Comparison of ENCODE assay signal across 8 cellular contexts in the genomic region with DNA sequence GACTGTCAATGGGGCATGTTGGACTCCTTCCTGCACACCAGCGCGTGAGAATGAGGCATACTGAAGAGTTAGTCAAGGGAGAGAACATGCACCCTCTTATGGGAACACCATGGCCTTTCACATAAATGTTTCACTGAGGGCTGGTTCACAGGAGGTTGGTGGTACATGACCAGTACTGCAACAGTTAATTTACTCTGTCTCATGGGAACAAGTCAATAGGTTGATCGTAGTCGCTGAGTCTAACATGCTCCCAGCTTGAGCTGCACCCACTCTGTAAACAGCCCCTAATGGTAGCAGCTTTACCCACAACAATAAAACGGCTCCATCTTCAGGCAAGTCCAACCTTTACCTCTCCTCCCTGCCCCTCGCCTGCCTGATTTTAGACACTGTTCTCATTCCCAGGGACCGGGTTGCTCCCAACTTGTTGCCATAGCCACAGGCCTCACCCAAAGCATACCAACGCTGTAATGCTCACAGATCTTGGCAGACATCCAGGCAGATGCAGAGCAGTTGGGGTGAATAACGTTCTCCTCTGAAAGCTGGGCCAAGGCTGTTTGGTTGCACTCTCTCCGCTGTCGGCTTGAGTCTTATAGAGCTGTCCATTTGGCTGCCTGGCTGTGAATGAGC.
DNase-seq lines count a peak whose midpoint lies in the region; ATAC-seq and TF ChIP-seq lines count a peak whose summit lies in the region.

No MANE protein-coding gene starts in this region.

- TF ChIP-seq CTCF in glutamatergic neuron (IDR thresholded peaks at IDR 0.05; ENCODE audit: partially characterized antibody, unreplicated experiment) (no peak), progenitor cell of endocrine pancreas (IDR thresholded peaks at IDR 0.05; ENCODE audit: unreplicated experiment) (peak; percentile 10)

- POLR2A ChIA-PET in activated CD4-positive, alpha-beta T cell treated with anti-CD3 and anti-CD28 coated beads, Interleukin-2, amount 10 ng/mL, durations not matched to agents 7 days and 5 days (lab: Charles Lee) = no interaction called here

- ATAC-seq in HG03280 (IDR thresholded peaks at IDR 0.05; ENCODE audit: unreplicated experiment) = no peak
- ATAC-seq in GM19023 (IDR thresholded peaks at IDR 0.05; ENCODE audit: unreplicated experiment) = no peak

- H3K36me3 Mint-ChIP-seq in glutamatergic neuron (ENCODE audit: unreplicated experiment) = no peaks in the 10 kb centered on the region
- H3K36me3 Mint-ChIP-seq in progenitor cell of endocrine pancreas (ENCODE audit: insufficient read depth) = no peaks in the 10 kb centered on the region
- no peaks in the 10 kb centered on the region for H3K36me3 Mint-ChIP-seq in activated CD4-positive, alpha-beta T cell treated with anti-CD3 and anti-CD28 coated beads, Interleukin-2, amount 10 ng/mL, durations not matched to agents 7 days and 5 days (ENCODE audit: low read depth)

- no peak overlapping the region for H3K27ac ChIP-seq in SJCRH30

- H3K9me3 Mint-ChIP-seq in glutamatergic neuron (ENCODE audit: unreplicated experiment) = peaks cover 11% of the 10 kb centered on the region
- no peaks in the 10 kb centered on the region for H3K9me3 Mint-ChIP-seq in progenitor cell of endocrine pancreas (ENCODE audit: low read depth)
- H3K9me3 Mint-ChIP-seq in activated CD4-positive, alpha-beta T cell treated with anti-CD3 and anti-CD28 coated beads, Interleukin-2, amount 10 ng/mL, durations not matched to agents 7 days and 5 days = no peaks in the 10 kb centered on the region

- no peaks in the 10 kb centered on the region for H3K9me3 ChIP-seq in SJCRH30 (replicated peaks)

- H3K4me1 Mint-ChIP-seq in glutamatergic neuron (ENCODE audit: low read depth, unreplicated experiment) = peaks cover 49% of the 10 kb centered on the region
- H3K4me1 Mint-ChIP-seq in progenitor cell of endocrine pancreas (ENCODE audit: low read depth) = peaks cover 27% of the 10 kb centered on the region
- H3K4me1 Mint-ChIP-seq in activated CD4-positive, alpha-beta T cell treated with anti-CD3 and anti-CD28 coated beads, Interleukin-2, amount 10 ng/mL, durations not matched to agents 7 days and 5 days = peaks cover 49% of the 10 kb centered on the region

- H3K27me3 Mint-ChIP-seq in glutamatergic neuron (ENCODE audit: unreplicated experiment) = no peaks in the 10 kb centered on the region
- H3K27me3 Mint-ChIP-seq in progenitor cell of endocrine pancreas = peaks cover 15% of the 10 kb centered on the region
- H3K27me3 Mint-ChIP-seq in activated CD4-positive, alpha-beta T cell treated with anti-CD3 and anti-CD28 coated beads, Interleukin-2, amount 10 ng/mL, durations not matched to agents 7 days and 5 days = peaks cover 22% of the 10 kb centered on the region

- H3K4me3 Mint-ChIP-seq in glutamatergic neuron (ENCODE audit: unreplicated experiment) = no peak overlapping the region
- no peak overlapping the region for H3K4me3 Mint-ChIP-seq in progenitor cell of endocrine pancreas (ENCODE audit: low read depth)
- H3K4me3 Mint-ChIP-seq in activated CD4-positive, alpha-beta T cell treated with anti-CD3 and anti-CD28 coated beads, Interleukin-2, amount 10 ng/mL, durations not matched to agents 7 days and 5 days = no peak overlapping the region

- no peaks in the 10 kb centered on the region for H3K36me3 ChIP-seq in SJCRH30

- no peaks in the 10 kb centered on the region for H3K27me3 ChIP-seq in SJCRH30

- peak; percentile 90 for DNase-seq in AG08396 (ENCODE audit: low spot score)
- peak; percentile 96 for DNase-seq in M059J (ENCODE audit: low read depth)
- DNase-seq in SJCRH30 = peak; percentile 73 to 80
- DNase-seq in glutamatergic neuron = peak; percentile 27
- DNase-seq in progenitor cell of endocrine pancreas (ENCODE audit: low spot score, unreplicated experiment) = no peak
- DNase-seq in activated CD4-positive, alpha-beta T cell treated with anti-CD3 and anti-CD28 coated beads, Interleukin-2, amount 10 ng/mL, durations not matched to agents 7 days and 5 days = no peak

- H3K27ac Mint-ChIP-seq in glutamatergic neuron (ENCODE audit: unreplicated experiment) = no peak overlapping the region
- peak overlapping the region; percentile 33 for H3K27ac Mint-ChIP-seq in progenitor cell of endocrine pancreas
- H3K27ac Mint-ChIP-seq in activated CD4-positive, alpha-beta T cell treated with anti-CD3 and anti-CD28 coated beads, Interleukin-2, amount 10 ng/mL, durations not matched to agents 7 days and 5 days = no peak overlapping the region

- CTCF ChIA-PET in activated CD4-positive, alpha-beta T cell treated with anti-CD3 and anti-CD28 coated beads, Interleukin-2, amount 10 ng/mL, durations not matched to agents 7 days and 5 days (lab: Charles Lee) = interaction anchor here (0.6 to 1.3 kb wide), 2 partner anchors 23 to 103 kb away, joined by 3 read pairs; no protein-coding TSS in a partner anchor

- peaks cover 10% of the 10 kb centered on the region for H3K4me1 ChIP-seq in SJCRH30

- no peak overlapping the region for H3K4me3 ChIP-seq in SJCRH30

Comparison
In these comparisons a context has a peak if more than half of its experiments do, and no peak if none do; other contexts are left out.
1. DNase-seq: peak in AG08396 (single experiment), M059J (single experiment), SJCRH30 (2 of 2) and glutamatergic neuron (single experiment); none in progenitor cell of endocrine pancreas (single experiment) and activated CD4-positive, alpha-beta T cell treated with anti-CD3 and anti-CD28 coated beads, Interleukin-2, amount 10 ng/mL, durations not matched to agents 7 days and 5 days (single experiment).